ENCODE assay signal across 1 cellular context in the genomic region with DNA sequence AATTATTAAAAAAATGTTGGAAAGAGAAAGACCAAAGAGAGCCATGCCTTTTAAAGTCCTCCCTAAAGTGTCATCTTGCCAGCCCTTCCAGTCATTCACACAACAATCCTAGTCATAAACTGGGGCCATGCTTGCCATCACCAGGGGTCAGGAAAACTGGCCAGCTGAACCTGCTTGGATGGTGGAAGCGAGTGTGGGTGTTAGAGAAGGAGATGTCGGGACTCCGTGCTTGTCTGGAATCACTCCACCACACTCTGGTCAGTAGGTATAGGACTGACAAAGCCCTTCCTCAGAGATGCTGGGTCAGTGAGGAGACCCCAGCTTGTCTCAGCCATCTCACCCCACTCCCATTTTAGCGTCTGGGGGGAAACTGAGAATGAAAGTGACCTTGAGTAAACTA.
TF ChIP-seq lines count a peak whose summit lies in the region.

No MANE protein-coding gene starts in this region.

TF ChIP-seq in A549, 52 proteins besides CTCF, POLR2A, EP300 and RAD21:
- TF ChIP-seq TFCP2L1 (CRISPR knock-in tag; IDR thresholded peaks at IDR 0.05): no peak
- TF ChIP-seq FOSL2 (IDR thresholded peaks at IDR 0.05): no peak
- no peak for TF ChIP-seq FOSL2 (CRISPR knock-in tag; IDR thresholded peaks at IDR 0.05)
- no peak for TF ChIP-seq HMGXB4 (CRISPR knock-in tag; IDR thresholded peaks at IDR 0.05; ENCODE audit: borderline replicate concordance)
- TF ChIP-seq JUN (IDR thresholded peaks at IDR 0.05): no peak
- no peak for TF ChIP-seq RFX5 (IDR thresholded peaks at IDR 0.05)
- no peak for TF ChIP-seq CHD2 (IDR thresholded peaks at IDR 0.05; ENCODE audit: low read length, partially characterized antibody)
- TF ChIP-seq ATOH8 (CRISPR knock-in tag; IDR thresholded peaks at IDR 0.05; ENCODE audit: low read depth): no peak
- TF ChIP-seq RARB (CRISPR knock-in tag; IDR thresholded peaks at IDR 0.05): no peak
- no peak for TF ChIP-seq NFE2L2 (conservative IDR thresholded peaks at IDR 0.05; ENCODE audit: low read length)
- TF ChIP-seq MAFK (IDR thresholded peaks at IDR 0.05; ENCODE audit: partially characterized antibody): no peak
- no peak for TF ChIP-seq MAZ (IDR thresholded peaks at IDR 0.05; ENCODE audit: borderline replicate concordance, low read depth, low read length)
- TF ChIP-seq NR3C1 (IDR thresholded peaks at IDR 0.05): no peak
- TF ChIP-seq BHLHE40 (IDR thresholded peaks at IDR 0.05; ENCODE audit: low read depth, low read length): no peak
- TF ChIP-seq POLR2AphosphoS2 (conservative IDR thresholded peaks at IDR 0.05; ENCODE audit: low read length): no peak
- TF ChIP-seq FOSB (CRISPR knock-in tag; IDR thresholded peaks at IDR 0.05): no peak
- no peak for TF ChIP-seq ZFP36 (IDR thresholded peaks at IDR 0.05; ENCODE audit: borderline replicate concordance, partially characterized antibody)
TF ChIP-seq in A549: peak in this region for 0.
